ENCODE assay signal across 12 cellular contexts in the genomic region with DNA sequence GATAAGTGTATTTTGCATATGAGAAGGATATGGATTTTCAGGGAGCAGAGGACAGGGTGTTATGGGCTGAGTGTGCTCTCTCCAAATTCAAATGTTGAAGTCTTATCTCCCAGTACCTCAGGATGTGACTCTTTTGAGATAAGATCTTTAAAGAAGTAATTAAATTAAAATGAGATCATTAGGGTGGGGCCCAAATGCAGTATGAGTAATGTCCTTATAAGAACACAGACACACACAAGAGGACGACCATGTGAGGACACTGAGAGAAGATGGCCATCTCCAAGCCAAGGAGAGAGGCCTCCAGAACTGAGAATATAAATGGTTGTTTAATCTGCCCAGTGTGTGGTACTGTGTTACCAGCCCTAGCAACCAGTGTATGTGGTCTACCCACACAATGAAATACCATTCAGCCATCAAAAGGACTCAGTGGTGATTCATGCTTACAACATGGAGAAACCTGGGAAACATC. TPM values are rescaled to one million over a fixed set of nuclear protein-coding genes. Genes with fewer than 3 reads are reported as not detected.
DNase-seq lines count a peak whose midpoint lies in the region; ATAC-seq and TF ChIP-seq lines count a peak whose summit lies in the region.
"Not testable (repeated sequence)": the region's sequence is repeated elsewhere in the genome, so short reads cannot be mapped to it uniquely, and the experiment has no call there.
"Had no signal": no experiment of that assay in that cellular context is flagged by ENCODE, and none has a peak within 500 bp of the region (broad histone marks: within the 10 kb centered on the region; RNA-seq: fewer than 3 reads in every experiment).

No MANE protein-coding gene starts in this region.

- not testable (repeated sequence) for H3K27ac Mint-ChIP-seq in activated naive CD8-positive, alpha-beta T cell treated with anti-CD3 and anti-CD28 coated beads, Interleukin-2, amount 50 U/mL, for 24 hours

- not testable (repeated sequence) for H3K4me3 Mint-ChIP-seq in activated naive CD8-positive, alpha-beta T cell treated with anti-CD3 and anti-CD28 coated beads, Interleukin-2, amount 50 U/mL, for 24 hours

- ATAC-seq in RWPE2 (ENCODE audit: low read depth): peak; percentile 76
- ATAC-seq in activated naive CD8-positive, alpha-beta T cell treated with anti-CD3 and anti-CD28 coated beads, Interleukin-2, amount 50 U/mL, for 24 hours: peak; percentile 69

- H3K27me3 Mint-ChIP-seq in activated naive CD8-positive, alpha-beta T cell treated with anti-CD3 and anti-CD28 coated beads, Interleukin-2, amount 50 U/mL, for 24 hours: not testable (repeated sequence)

- H3K4me3 ChIP-seq in LNCaP clone FGC (ENCODE audit: low read depth, low read length); RWPE2 (ENCODE audit: severe bottlenecking); epithelial cell of esophagus (ENCODE audit: low read length); suprapubic skin: not testable (repeated sequence)

- not testable (repeated sequence) for H3K9me3 ChIP-seq in RWPE2 (ENCODE audit: severe bottlenecking); suprapubic skin

- TF ChIP-seq POLR2A in suprapubic skin (IDR thresholded peaks at IDR 0.05): not testable (repeated sequence)

- peak overlapping the region; percentile 51 for H3K27ac ChIP-seq in RWPE2 (ENCODE audit: poor library complexity, severe bottlenecking)
- peak overlapping the region; percentile 4 for H3K27ac ChIP-seq in suprapubic skin

- not testable (repeated sequence) for H3K9me3 Mint-ChIP-seq in activated naive CD8-positive, alpha-beta T cell treated with anti-CD3 and anti-CD28 coated beads, Interleukin-2, amount 50 U/mL, for 24 hours

- not testable (repeated sequence) for TF ChIP-seq CTCF in LNCaP clone FGC (IDR thresholded peaks at IDR 0.05; ENCODE audit: control insufficient read depth, extremely low read depth, insufficient read depth); RWPE2 (IDR thresholded peaks at IDR 0.05; ENCODE audit: poor library complexity, severe bottlenecking); epithelial cell of esophagus (IDR thresholded peaks at IDR 0.05; ENCODE audit: insufficient read depth, low read depth, low read length, missing control alignments); suprapubic skin (IDR thresholded peaks at IDR 0.05)

- WGBS in suprapubic skin: 40% methylated on average over 1 of the region's 1 CpG

- H3K27me3 ChIP-seq in RWPE2 (ENCODE audit: insufficient read depth, poor library complexity, severe bottlenecking); suprapubic skin: not testable (repeated sequence)

- H3K4me1 ChIP-seq in RWPE2 (ENCODE audit: insufficient read depth, poor library complexity, severe bottlenecking): peaks cover 13% of the 10 kb centered on the region
- H3K4me1 ChIP-seq in suprapubic skin: peaks cover 17% of the 10 kb centered on the region

- DNase-seq in A172 (ENCODE audit: low spot score): peak; percentile 34
- DNase-seq in EL: peak; percentile 20
- DNase-seq in LNCaP clone FGC (ENCODE audit: low read depth): peak; percentile 70
- not testable (repeated sequence) for DNase-seq in RWPE2 (ENCODE audit: low spot score); activated naive CD8-positive, alpha-beta T cell treated with anti-CD3 and anti-CD28 coated beads, Interleukin-2, amount 50 U/mL, for 24 hours; suprapubic skin (ENCODE audit: low spot score in 2 of 2)
- peak; percentile 83 for DNase-seq in epithelial cell of esophagus (ENCODE audit: low read depth)
- peak; percentile 51 for DNase-seq in kidney tubule cell (ENCODE audit: low spot score)

- H3K36me3 Mint-ChIP-seq in activated naive CD8-positive, alpha-beta T cell treated with anti-CD3 and anti-CD28 coated beads, Interleukin-2, amount 50 U/mL, for 24 hours (ENCODE audit: low read depth): not testable (repeated sequence)

- H3K36me3 ChIP-seq in RWPE2 (ENCODE audit: low read depth); suprapubic skin: not testable (repeated sequence)

- peaks cover 16% of the 10 kb centered on the region for H3K4me1 Mint-ChIP-seq in activated naive CD8-positive, alpha-beta T cell treated with anti-CD3 and anti-CD28 coated beads, Interleukin-2, amount 50 U/mL, for 24 hours

- not testable (repeated sequence) for TF ChIP-seq EP300 in suprapubic skin (IDR thresholded peaks at IDR 0.05)

RNA-seq across cellular contexts. Expression of a gene that starts 20.8 kb away (rescaled TPM):
- total RNA-seq in A172 (2014; rRNA removed; shearing (Covaris generic)): not detected in 2 replicates
- 10 to 100 TPM; 19.9 to 42.0 (median 35.9) TPM for total RNA-seq in suprapubic skin
- total RNA-seq: G401, H1, Right ventricle myocardium superior, tibial nerve had no signal

RNA-seq across cellular contexts. Expression of a gene that starts 58.9 kb away (rescaled TPM):
- 19.0 and 20.1 TPM in 2 replicates for total RNA-seq in A172 (2014; rRNA removed; shearing (Covaris generic))
- total RNA-seq in suprapubic skin: 10 to 100 TPM; 42.1 to 94.4 (median 48.5) TPM

Comparison
In these comparisons a context has a peak if more than half of its experiments do, and no peak if none do; other contexts are left out.
1. RNA of a gene that starts 20.8 kb away (total RNA-seq): 19.9 to 42.0 TPM in suprapubic skin; not detected in A172; every median in the first group is over 10 times any median in the second.